23 cellular contexts compared by ENCODE assay signal in genomic region chr18:76928179-76928868, GRCh38.
"Had no signal": no experiment of that assay in that cellular context is flagged by ENCODE, and none has a peak within 500 bp of the region (broad histone marks: within the 10 kb centered on the region; RNA-seq: fewer than 3 reads in every experiment).

No MANE protein-coding gene starts in this region.

- H3K4me3 ChIP-seq: adrenal gland, breast epithelium, coronary artery, gastroesophageal sphincter, heart right ventricle, mucosa of descending colon, ovary, right lobe of liver, stomach, vagina had no signal

- H3K36me3 ChIP-seq: ovary had no signal

- H3K27me3 ChIP-seq: adrenal gland, breast epithelium, gastroesophageal sphincter, heart right ventricle, ovary, right lobe of liver, stomach, vagina had no signal

- DNase-seq: activated CD4-positive, alpha-beta T cell treated with anti-CD3 and anti-CD28 coated beads for 1 hour; activated CD4-positive, alpha-beta T cell treated with anti-CD3 and anti-CD28 coated beads, Interleukin-2, amount 50 U/mL, for 4 hours; activated effector memory CD4-positive, alpha-beta T cell treated with anti-CD3 and anti-CD28 coated beads, Interleukin-2, amount 50 U/mL, for 16 hours; activated T-cell treated with anti-CD3 and anti-CD28 coated beads, Interleukin-2, amount 50 U/mL, for 72 hours; adrenal gland; effector CD4-positive, alpha-beta T cell; heart right ventricle; mucosa of descending colon; naive B cell; ovary; right lobe of liver; small intestine; stimulated activated CD4-positive, alpha-beta T cell treated with anti-CD3 and anti-CD28 coated beads, Interleukin-15, amount 100 ng/mL, for 24 hours; stimulated activated CD4-positive, alpha-beta T cell treated with anti-CD3 and anti-CD28 coated beads, Interleukin-2, amount 100 ng/mL, for 48 hours; stomach; trophoblast cell; WERI-Rb-1 had no signal

- H3K4me1 ChIP-seq: adrenal gland, breast epithelium, gastroesophageal sphincter, right lobe of liver, stomach, vagina had no signal

- H3K27ac ChIP-seq: adrenal gland, breast epithelium, coronary artery, gastroesophageal sphincter, heart right ventricle, ovary, right lobe of liver, stomach, vagina, WERI-Rb-1 had no signal

- H3K9me3 ChIP-seq: adrenal gland, breast epithelium, gastroesophageal sphincter, heart right ventricle, mucosa of descending colon, ovary, right lobe of liver, stomach, vagina had no signal

- ATAC-seq: activated naive CD4-positive, alpha-beta T cell treated with anti-CD3 and anti-CD28 coated beads, Interleukin-2, amount 50 U/mL, for 72 hours; activated T-cell treated with anti-CD3 and anti-CD28 coated beads, Interleukin-2, amount 50 U/mL, for 72 hours; esophagus mucosa; gastroesophageal sphincter; heart right ventricle; mucosa of descending colon; right lobe of liver had no signal
